Comparison of ENCODE assay signal across 1 cellular context in genomic region chr2:101720732-101721131, GRCh38.
TF ChIP-seq lines count a peak whose summit lies in the region.

No MANE protein-coding gene starts in this region.

TF ChIP-seq in SK-N-SH treated with all-trans-retinoic acid at 6 μM for 48 hours, 23 proteins besides CTCF, POLR2A, EP300 and RAD21 (continued from another document):
- no peak for TF ChIP-seq CREB5 (CRISPR knock-in tag; IDR thresholded peaks at IDR 0.05; ENCODE audit: low read depth)
- no peak for TF ChIP-seq ZNF70 (CRISPR knock-in tag; IDR thresholded peaks at IDR 0.05)
